27 cellular contexts compared by ENCODE assay signal in genomic region chr2:203003716-203004115, GRCh38.
"Had no signal": no experiment of that assay in that cellular context is flagged by ENCODE, and none has a peak within 500 bp of the region (broad histone marks: within the 10 kb centered on the region; RNA-seq: fewer than 3 reads in every experiment).

No MANE protein-coding gene starts in this region.

- H3K36me3 ChIP-seq: ascending aorta, Peyer's patch, SJCRH30 had no signal

- H3K4me1 ChIP-seq: ascending aorta, Peyer's patch, SJCRH30 had no signal

- H3K4me3 Mint-ChIP-seq: activated B cell treated with CpG ODN at 0.5 μM for 24 hours; activated CD4-positive, alpha-beta memory T cell treated with anti-CD3 and anti-CD28 coated beads for 36 hours; activated CD4-positive, alpha-beta T cell treated with anti-CD3 and anti-CD28 coated beads, Interleukin-2, amount 10 ng/mL, durations not matched to agents 24 days and 14 days; activated naive CD8-positive, alpha-beta T cell treated with anti-CD3 and anti-CD28 coated beads, Interleukin-2, amount 50 U/mL, for 24 hours; activated T-cell treated with anti-CD3 and anti-CD28 coated beads, Interleukin-2, amount 50 U/mL, for 4 hours; central memory CD8-positive, alpha-beta T cell had no signal

- H3K27ac Mint-ChIP-seq: activated B cell treated with CpG ODN at 0.5 μM for 24 hours; activated CD4-positive, alpha-beta memory T cell treated with anti-CD3 and anti-CD28 coated beads for 36 hours; activated CD4-positive, alpha-beta T cell treated with anti-CD3 and anti-CD28 coated beads, Interleukin-2, amount 10 ng/mL, durations not matched to agents 24 days and 14 days; activated naive CD8-positive, alpha-beta T cell treated with anti-CD3 and anti-CD28 coated beads, Interleukin-2, amount 50 U/mL, for 24 hours had no signal

- H3K4me1 Mint-ChIP-seq: activated B cell treated with CpG ODN at 0.5 μM for 24 hours; activated CD4-positive, alpha-beta T cell treated with anti-CD3 and anti-CD28 coated beads, Interleukin-2, amount 10 ng/mL, durations not matched to agents 24 days and 14 days; activated naive CD8-positive, alpha-beta T cell treated with anti-CD3 and anti-CD28 coated beads, Interleukin-2, amount 50 U/mL, for 24 hours; central memory CD8-positive, alpha-beta T cell had no signal

- ATAC-seq: activated naive CD4-positive, alpha-beta T cell treated with anti-CD3 and anti-CD28 coated beads, Interleukin-2, amount 50 U/mL, for 72 hours; activated naive CD8-positive, alpha-beta T cell treated with anti-CD3 and anti-CD28 coated beads, Interleukin-2, amount 50 U/mL, for 24 hours; activated T-cell treated with anti-CD3 and anti-CD28 coated beads, Interleukin-2, amount 50 U/mL, for 4 hours; body of pancreas had no signal

- H3K27me3 Mint-ChIP-seq: activated B cell treated with CpG ODN at 0.5 μM for 24 hours; activated CD4-positive, alpha-beta memory T cell treated with anti-CD3 and anti-CD28 coated beads for 36 hours had no signal

- H3K9me3 Mint-ChIP-seq: activated CD4-positive, alpha-beta T cell treated with anti-CD3 and anti-CD28 coated beads, Interleukin-2, amount 10 ng/mL, durations not matched to agents 24 days and 14 days; activated naive CD8-positive, alpha-beta T cell treated with anti-CD3 and anti-CD28 coated beads, Interleukin-2, amount 50 U/mL, for 24 hours; central memory CD8-positive, alpha-beta T cell had no signal

- H3K9me3 ChIP-seq: ascending aorta, body of pancreas, Peyer's patch, SJCRH30, SK-N-SH had no signal

- DNase-seq: activated B cell treated with CpG ODN at 0.5 μM for 24 hours; activated CD4-positive, alpha-beta memory T cell treated with anti-CD3 and anti-CD28 coated beads for 36 hours; activated CD4-positive, alpha-beta T cell treated with anti-CD3 and anti-CD28 coated beads for 1 hour; activated CD4-positive, alpha-beta T cell treated with anti-CD3 and anti-CD28 coated beads, Interleukin-2, amount 10 ng/mL, durations not matched to agents 24 days and 14 days; activated CD8-positive, alpha-beta memory T cell treated with anti-CD3 and anti-CD28 coated beads for 24 hours; activated effector memory CD4-positive, alpha-beta T cell treated with anti-CD3 and anti-CD28 coated beads, Interleukin-2, amount 50 U/mL, for 16 hours; activated naive CD4-positive, alpha-beta T cell treated with Interleukin-2 at 50 U/mL for 16 hours; activated naive CD8-positive, alpha-beta T cell treated with anti-CD3 and anti-CD28 coated beads, Interleukin-2, amount 50 U/mL, for 24 hours; activated T-cell treated with anti-CD3 and anti-CD28 coated beads, Interleukin-2, amount 50 U/mL, for 4 hours; amniotic stem cell; body of pancreas; KG1; NCI-H1048; NCI-H146; NCI-H2029; NCI-H2107; NCI-H510A treated with DMSO at 0.1 percent for 48 hours; NCI-H69; Peyer's patch; Right ventricle myocardium superior; SJCRH30; SK-N-SH; T-helper 1 cell had no signal

- H3K27me3 ChIP-seq: ascending aorta, body of pancreas, Peyer's patch, SJCRH30 had no signal

- H3K27ac ChIP-seq: ascending aorta, Peyer's patch, RWPE1, SJCRH30 had no signal

- H3K4me3 ChIP-seq: ascending aorta, body of pancreas, Peyer's patch, SJCRH30 had no signal

- H3K36me3 Mint-ChIP-seq: activated CD4-positive, alpha-beta memory T cell treated with anti-CD3 and anti-CD28 coated beads for 36 hours; activated naive CD4-positive, alpha-beta T cell treated with anti-CD3 and anti-CD28 coated beads, Interleukin-2, amount 50 U/mL, for 72 hours had no signal
